ENCODE assay signal across 30 cellular contexts in genomic region chr17:55304171-55304859, GRCh38. TPM values are rescaled to one million over a fixed set of nuclear protein-coding genes. Genes with fewer than 3 reads are reported as not detected.
DNase-seq lines count a peak whose midpoint lies in the region; ATAC-seq and TF ChIP-seq lines count a peak whose summit lies in the region.
"Had no signal": no experiment of that assay in that cellular context is flagged by ENCODE, and none has a peak within 500 bp of the region (broad histone marks: within the 10 kb centered on the region; RNA-seq: fewer than 3 reads in every experiment).

No MANE protein-coding gene starts in this region.

- peaks cover 12% of the 10 kb centered on the region for H3K4me1 Mint-ChIP-seq in stimulated activated effector memory CD8-positive, alpha-beta T cell treated with anti-CD3 and anti-CD28 coated beads, Interleukin-12 subunit alpha, Interleukin-12 subunit beta, amount 100 ng/mL, for 72 hours
- H3K4me1 Mint-ChIP-seq: activated naive CD4-positive, alpha-beta T cell treated with anti-CD3 and anti-CD28 coated beads, Interleukin-2, amount 10 ng/mL, durations not matched to agents 7 days and 5 days; nephron progenitor cell had no signal

- H3K4me3 ChIP-seq in HEK293 (ENCODE audit: low read depth, low read length) (no peak overlapping the region), MG63 (no peak overlapping the region), esophagus squamous epithelium (no peak overlapping the region)
- H3K4me3 ChIP-seq: dorsolateral prefrontal cortex, gastroesophageal sphincter, GM12878, mucosa of descending colon, pancreas, skin epidermis, tibial nerve had no signal

- CTCF ChIA-PET in HEK293 (lab: Yijun Ruan, JAX), result interaction anchor here (0.9 to 2.0 kb wide), 6 partner anchors 8 to 311 kb away, joined by 3 to 8 read pairs (median 5); no protein-coding TSS in a partner anchor

- ATAC-seq in stimulated activated effector memory CD8-positive, alpha-beta T cell treated with anti-CD3 and anti-CD28 coated beads, Interleukin-12 subunit alpha, Interleukin-12 subunit beta, amount 100 ng/mL, for 72 hours, result peak; percentile 36
- ATAC-seq in HG03039 (IDR thresholded peaks at IDR 0.05; ENCODE audit: unreplicated experiment), result no peak
- ATAC-seq: gastroesophageal sphincter, mucosa of descending colon, pancreas, Right ventricle myocardium inferior had no signal

- H3K36me3 Mint-ChIP-seq in stimulated activated effector memory CD8-positive, alpha-beta T cell treated with anti-CD3 and anti-CD28 coated beads, Interleukin-12 subunit alpha, Interleukin-12 subunit beta, amount 100 ng/mL, for 72 hours, result no peaks in the 10 kb centered on the region
- H3K36me3 Mint-ChIP-seq: activated naive CD4-positive, alpha-beta T cell treated with anti-CD3 and anti-CD28 coated beads, Interleukin-2, amount 10 ng/mL, durations not matched to agents 7 days and 5 days had no signal

- intact Hi-C loops in esophagus squamous epithelium (cut with DNase I), result no loop called here

- H3K4me1 ChIP-seq in HEK293 (ENCODE audit: control insufficient read depth, insufficient read depth, low read length) (no peaks in the 10 kb centered on the region), esophagus squamous epithelium (peaks cover 10 to 70% (median 36%) of the 10 kb centered on the region in 3 donors)

- H3K27ac ChIP-seq in HEK293 (ENCODE audit: extremely low read depth, low read depth, low read length) (no peak overlapping the region), esophagus squamous epithelium (peak overlapping the region; percentile 6 to 63 (median 44))
- H3K27ac ChIP-seq: brain microvascular endothelial cell, pancreas, skin epidermis, tibial nerve had no signal

- H3K36me3 ChIP-seq in HEK293 (ENCODE audit: control insufficient read depth in 2 of 2, insufficient read depth in 1 of 2, low read length in 2 of 2) (no peaks in the 10 kb centered on the region), MG63 (no peaks in the 10 kb centered on the region), esophagus squamous epithelium (peaks cover 0 to 13% (median 0%) of the 10 kb centered on the region in 3 donors)
- H3K36me3 ChIP-seq: brain microvascular endothelial cell, pancreas had no signal

- TF ChIP-seq POLR2A in esophagus squamous epithelium (IDR thresholded peaks at IDR 0.05), result no peak

- H3K27me3 ChIP-seq in MG63 (no peaks in the 10 kb centered on the region), esophagus squamous epithelium (no peaks in the 10 kb centered on the region)
- H3K27me3 ChIP-seq: brain microvascular endothelial cell, dorsolateral prefrontal cortex, gastroesophageal sphincter, pancreas, tibial nerve had no signal

- no peaks in the 10 kb centered on the region for H3K9me3 Mint-ChIP-seq in stimulated activated effector memory CD8-positive, alpha-beta T cell treated with anti-CD3 and anti-CD28 coated beads, Interleukin-12 subunit alpha, Interleukin-12 subunit beta, amount 100 ng/mL, for 72 hours
- H3K9me3 Mint-ChIP-seq: activated naive CD4-positive, alpha-beta T cell treated with anti-CD3 and anti-CD28 coated beads, Interleukin-2, amount 10 ng/mL, durations not matched to agents 7 days and 5 days; activated T-helper 1 cell treated with anti-CD3 and anti-CD28 coated beads, Interleukin-12 subunit alpha, Interleukin-12 subunit beta, Interleukin-2, Interleukin-4 antibody, amounts not matched to agents 30 ng/mL and 10 ng/mL and 1 ng/mL, durations not matched to agents 14 hours and 24 hours and 36 hours; H9; nephron progenitor cell had no signal

- DNase-seq in MG63 (peak; percentile 14), esophagus squamous epithelium (lab: John Stamatoyannopoulos, UW) (no peak)
- DNase-seq in stimulated activated effector memory CD8-positive, alpha-beta T cell treated with anti-CD3 and anti-CD28 coated beads, Interleukin-12 subunit alpha, Interleukin-12 subunit beta, amount 100 ng/mL, for 72 hours (ENCODE audit: low spot score in 2 of 2), result no peak
- DNase-seq in stimulated activated CD4-positive, alpha-beta T cell treated with anti-CD3 and anti-CD28 coated beads, Interleukin-12 subunit alpha, Interleukin-12 subunit beta, amount 100 ng/mL, for 4 hours, result no peak
- no peak for DNase-seq in central memory CD4-positive, alpha-beta T cell
- DNase-seq: activated CD4-positive, alpha-beta T cell treated with anti-CD3 and anti-CD28 coated beads, Interleukin-2, amount 50 U/mL, for 1 hour; activated CD4-positive, CD25-positive, alpha-beta regulatory T cell; activated CD8-positive, alpha-beta memory T cell treated with anti-CD3 and anti-CD28 coated beads, Interleukin-2, amount 10 ng/mL, durations not matched to agents 7 days and 5 days; activated naive CD4-positive, alpha-beta T cell treated with anti-CD3 and anti-CD28 coated beads, Interleukin-2, amount 10 ng/mL, durations not matched to agents 7 days and 5 days; brain microvascular endothelial cell; DMS 273 treated with DMSO at 0.1 percent for 48 hours; dorsolateral prefrontal cortex; H9; mammary epithelial cell; mucosa of descending colon; NCI-H1105; NCI-H2029; NCI-H524 treated with DMSO at 0.1 percent for 48 hours; nephron progenitor cell; SK-N-SH; stimulated activated CD4-positive, alpha-beta T cell treated with anti-CD3 and anti-CD28 coated beads, Interleukin-1b, Interleukin-23, amount 100 ng/mL, for 48 hours had no signal

- H3K27ac Mint-ChIP-seq in stimulated activated effector memory CD8-positive, alpha-beta T cell treated with anti-CD3 and anti-CD28 coated beads, Interleukin-12 subunit alpha, Interleukin-12 subunit beta, amount 100 ng/mL, for 72 hours, result no peak overlapping the region
- H3K27ac Mint-ChIP-seq: activated CD8-positive, alpha-beta memory T cell treated with anti-CD3 and anti-CD28 coated beads, Interleukin-2, amount 10 ng/mL, durations not matched to agents 7 days and 5 days; activated naive CD4-positive, alpha-beta T cell treated with anti-CD3 and anti-CD28 coated beads, Interleukin-2, amount 10 ng/mL, durations not matched to agents 7 days and 5 days; activated T-helper 1 cell treated with anti-CD3 and anti-CD28 coated beads, Interleukin-12 subunit alpha, Interleukin-12 subunit beta, Interleukin-2, Interleukin-4 antibody, amounts not matched to agents 30 ng/mL and 10 ng/mL and 1 ng/mL, durations not matched to agents 14 hours and 24 hours and 36 hours; H9; nephron progenitor cell had no signal

- WGBS in esophagus squamous epithelium, 2 donors, result 76 to 92% methylated on average over 5 to 10 of the region's 11 CpGs

- POLR2A ChIA-PET in HEK293 (lab: Yijun Ruan, JAX), result no interaction called here

- H3K4me3 Mint-ChIP-seq in stimulated activated effector memory CD8-positive, alpha-beta T cell treated with anti-CD3 and anti-CD28 coated beads, Interleukin-12 subunit alpha, Interleukin-12 subunit beta, amount 100 ng/mL, for 72 hours, result no peak overlapping the region
- H3K4me3 Mint-ChIP-seq: activated CD8-positive, alpha-beta memory T cell treated with anti-CD3 and anti-CD28 coated beads, Interleukin-2, amount 10 ng/mL, durations not matched to agents 7 days and 5 days; activated naive CD4-positive, alpha-beta T cell treated with anti-CD3 and anti-CD28 coated beads, Interleukin-2, amount 10 ng/mL, durations not matched to agents 7 days and 5 days; activated T-helper 1 cell treated with anti-CD3 and anti-CD28 coated beads, Interleukin-12 subunit alpha, Interleukin-12 subunit beta, Interleukin-2, Interleukin-4 antibody, amounts not matched to agents 30 ng/mL and 10 ng/mL and 1 ng/mL, durations not matched to agents 14 hours and 24 hours and 36 hours; H9; nephron progenitor cell had no signal

- no peak for TF ChIP-seq CTCF in HEK293 (tag by site-specific recombination; IDR thresholded peaks at IDR 0.05)
- TF ChIP-seq CTCF in esophagus squamous epithelium (IDR thresholded peaks at IDR 0.05), result no peak

- H3K9me3 ChIP-seq in HEK293 (ENCODE audit: control insufficient read depth, insufficient read depth, low read depth, low read length), result no peaks in the 10 kb centered on the region
- no peaks in the 10 kb centered on the region for H3K9me3 ChIP-seq in MG63
- H3K9me3 ChIP-seq in esophagus squamous epithelium, result no peaks in the 10 kb centered on the region
- H3K9me3 ChIP-seq: gastroesophageal sphincter, mucosa of descending colon, pancreas, SK-N-SH, tibial nerve had no signal

TF ChIP-seq in HEK293, 187 proteins besides CTCF, POLR2A, EP300 and RAD21 (continues in another document):
- TF ChIP-seq ZNF777 (tag by site-specific recombination; IDR thresholded peaks at IDR 0.05; ENCODE audit: borderline replicate concordance) (no peak), ZSCAN4 (tag by site-specific recombination; IDR thresholded peaks at IDR 0.05) (no peak), ZNF510 (tag by site-specific recombination; IDR thresholded peaks at IDR 0.05; ENCODE audit: insufficient replicate concordance) (no peak), MEIS1 (CRISPR knock-in tag; IDR thresholded peaks at IDR 0.05; ENCODE audit: borderline replicate concordance) (no peak), ZFHX2 (tag by site-specific recombination; conservative IDR thresholded peaks at IDR 0.05) (0 out of 2 replicates have a peak, but pooled peaks have one; percentile 20), WT1 (tag by site-specific recombination; IDR thresholded peaks at IDR 0.05) (no peak), YY1 (tag by site-specific recombination; IDR thresholded peaks at IDR 0.05) (no peak), PBX3 (CRISPR knock-in tag; IDR thresholded peaks at IDR 0.05) (no peak), ZNF433 (tag by site-specific recombination; IDR thresholded peaks at IDR 0.05; ENCODE audit: low read depth) (no peak), EGR2 (tag by site-specific recombination; IDR thresholded peaks at IDR 0.05; ENCODE audit: low read depth) (peak; percentile 70)

RNA-seq across cellular contexts. Expression of gene HLF, which starts 39.6 kb away (rescaled TPM):
- total RNA-seq in MG63 (2014; rRNA removed; shearing (Covaris generic); ENCODE audit: low replicate concordance), result 1.9 and 8.2 TPM in 2 replicates
- total RNA-seq in esophagus squamous epithelium, result 10 to 100 TPM in 3 of 4 donors, 1 to 10 TPM in 1; 7.7 to 55.1 (median 22.8) TPM
